Comparison of ENCODE assay signal across 20 cellular contexts in genomic region chr17:21493993-21494392, GRCh38.
"Had no signal": no experiment of that assay in that cellular context is flagged by ENCODE, and none has a peak within 500 bp of the region (broad histone marks: within the 10 kb centered on the region; RNA-seq: fewer than 3 reads in every experiment).

No MANE protein-coding gene starts in this region.

- H3K79me2 ChIP-seq: hepatocyte had no signal

- H3K27ac ChIP-seq: esophagus muscularis mucosa, foreskin keratinocyte, gastroesophageal sphincter, heart left ventricle, hepatocyte, left lung, lower lobe of right lung had no signal

- H2AFZ ChIP-seq: hepatocyte had no signal

- DNase-seq: cortex of kidney; effector CD8-positive, alpha-beta T cell; effector memory CD8-positive, alpha-beta T cell; foreskin keratinocyte; heart left ventricle; hypothalamus; immature natural killer cell; left cardiac atrium; left lung; left ventricle myocardium superior; lower lobe of right lung; mesenchymal stem cell; mucosa of descending colon; naive B cell had no signal

- H3K4me1 ChIP-seq: esophagus muscularis mucosa, foreskin keratinocyte, gastroesophageal sphincter, heart left ventricle, left lung, lower lobe of right lung had no signal

- H3K36me3 ChIP-seq: esophagus muscularis mucosa, gastroesophageal sphincter, heart left ventricle, left lung, lower lobe of right lung had no signal

- H3K4me3 ChIP-seq: esophagus muscularis mucosa, gastroesophageal sphincter, heart left ventricle, hepatocyte, left lung, lower lobe of right lung, mucosa of descending colon had no signal

- FAIRE-seq: endothelial cell of umbilical vein, frontal cortex, keratinocyte had no signal

- H3K9me3 ChIP-seq: esophagus muscularis mucosa, gastroesophageal sphincter, heart left ventricle, left lung, lower lobe of right lung, mucosa of descending colon had no signal

- H3K27me3 ChIP-seq: foreskin keratinocyte had no signal

- ATAC-seq: effector memory CD8-positive, alpha-beta T cell; foreskin keratinocyte; gastroesophageal sphincter; heart left ventricle; left cardiac atrium; left lung; left ventricle myocardium superior; lower lobe of right lung; mucosa of descending colon had no signal

- H3K4me2 ChIP-seq: hepatocyte had no signal
